8 cellular contexts compared by ENCODE assay signal in genomic region chr16:23149267-23149992, GRCh38.
DNase-seq lines count a peak whose midpoint lies in the region; ATAC-seq and FAIRE-seq lines count a peak whose summit lies in the region.

A gene with protein sequence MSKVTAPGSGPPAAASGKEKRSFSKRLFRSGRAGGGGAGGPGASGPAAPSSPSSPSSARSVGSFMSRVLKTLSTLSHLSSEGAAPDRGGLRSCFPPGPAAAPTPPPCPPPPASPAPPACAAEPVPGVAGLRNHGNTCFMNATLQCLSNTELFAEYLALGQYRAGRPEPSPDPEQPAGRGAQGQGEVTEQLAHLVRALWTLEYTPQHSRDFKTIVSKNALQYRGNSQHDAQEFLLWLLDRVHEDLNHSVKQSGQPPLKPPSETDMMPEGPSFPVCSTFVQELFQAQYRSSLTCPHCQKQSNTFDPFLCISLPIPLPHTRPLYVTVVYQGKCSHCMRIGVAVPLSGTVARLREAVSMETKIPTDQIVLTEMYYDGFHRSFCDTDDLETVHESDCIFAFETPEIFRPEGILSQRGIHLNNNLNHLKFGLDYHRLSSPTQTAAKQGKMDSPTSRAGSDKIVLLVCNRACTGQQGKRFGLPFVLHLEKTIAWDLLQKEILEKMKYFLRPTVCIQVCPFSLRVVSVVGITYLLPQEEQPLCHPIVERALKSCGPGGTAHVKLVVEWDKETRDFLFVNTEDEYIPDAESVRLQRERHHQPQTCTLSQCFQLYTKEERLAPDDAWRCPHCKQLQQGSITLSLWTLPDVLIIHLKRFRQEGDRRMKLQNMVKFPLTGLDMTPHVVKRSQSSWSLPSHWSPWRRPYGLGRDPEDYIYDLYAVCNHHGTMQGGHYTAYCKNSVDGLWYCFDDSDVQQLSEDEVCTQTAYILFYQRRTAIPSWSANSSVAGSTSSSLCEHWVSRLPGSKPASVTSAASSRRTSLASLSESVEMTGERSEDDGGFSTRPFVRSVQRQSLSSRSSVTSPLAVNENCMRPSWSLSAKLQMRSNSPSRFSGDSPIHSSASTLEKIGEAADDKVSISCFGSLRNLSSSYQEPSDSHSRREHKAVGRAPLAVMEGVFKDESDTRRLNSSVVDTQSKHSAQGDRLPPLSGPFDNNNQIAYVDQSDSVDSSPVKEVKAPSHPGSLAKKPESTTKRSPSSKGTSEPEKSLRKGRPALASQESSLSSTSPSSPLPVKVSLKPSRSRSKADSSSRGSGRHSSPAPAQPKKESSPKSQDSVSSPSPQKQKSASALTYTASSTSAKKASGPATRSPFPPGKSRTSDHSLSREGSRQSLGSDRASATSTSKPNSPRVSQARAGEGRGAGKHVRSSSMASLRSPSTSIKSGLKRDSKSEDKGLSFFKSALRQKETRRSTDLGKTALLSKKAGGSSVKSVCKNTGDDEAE (N-terminal part only) (minus strand): TSS chr16:23149452. CDS start chr16:23149270, 182 bp downstream.

- peaks cover 11 to 13% of the 10 kb centered on the region in 2 donors for H3K27me3 Mint-ChIP-seq in effector memory CD8-positive, alpha-beta T cell

- ATAC-seq in GM21390 (IDR thresholded peaks at IDR 0.05; ENCODE audit: unreplicated experiment), result peak; percentile 95
- ATAC-seq in effector memory CD8-positive, alpha-beta T cell (replicated peaks), result peak; percentile 93

- FAIRE-seq in HTR-8/SVneo (lab: Jason Lieb, UNC), result peak; percentile 48

- peaks cover 3% of the 10 kb centered on the region for H3K36me3 Mint-ChIP-seq in effector memory CD8-positive, alpha-beta T cell (ENCODE audit: insufficient read depth)

- peak within 1 kb of the TSS; percentile 82 to 89 for H3K27ac Mint-ChIP-seq in effector memory CD8-positive, alpha-beta T cell

- H3K9me3 Mint-ChIP-seq in effector memory CD8-positive, alpha-beta T cell, result no peaks in the 10 kb centered on the region

- DNase-seq in COR-L47 (lab: John Stamatoyannopoulos, UW), result peak; percentile 94
- peak; percentile 80 for DNase-seq in HTR-8/SVneo (ENCODE audit: insufficient read length, low spot score)
- DNase-seq in NOMO-1 (lab: John Stamatoyannopoulos, UW; ENCODE audit: unreplicated experiment in 2 of 2), result peak; percentile 88 to 94
- DNase-seq in activated CD8-positive, alpha-beta memory T cell treated with anti-CD3 and anti-CD28 coated beads for 48 hours (ENCODE audit: low read depth in 2 of 3, low spot score in 2 of 3), result peak; percentile 66 to 79 (median 72)
- peak; percentile 83 to 87 (median 85) for DNase-seq in effector memory CD8-positive, alpha-beta T cell
- peak; percentile 97 for DNase-seq in medulla oblongata (ENCODE audit: extremely low spot score)
- DNase-seq in stimulated activated CD4-positive, alpha-beta T cell treated with anti-CD3 and anti-CD28 coated beads, TNF-alpha, amount 100 ng/mL, for 4 hours (ENCODE audit: low read depth in 3 of 3), result peak; percentile 76 to 79 (median 79)

- peaks cover 18 to 25% of the 10 kb centered on the region in 2 donors for H3K4me1 Mint-ChIP-seq in effector memory CD8-positive, alpha-beta T cell (ENCODE audit: low read depth in 2 of 2)

- peak within 1 kb of the TSS; percentile 92 for H3K4me3 Mint-ChIP-seq in effector memory CD8-positive, alpha-beta T cell

Comparison
In these comparisons a context has a peak if more than half of its experiments do, and no peak if none do; other contexts are left out.
1. Peak in every context shown above with its lines: DNase-seq and ATAC-seq.